1 cellular context compared by ENCODE assay signal in genomic region chr3:188003188-188004171, GRCh38.
TF ChIP-seq lines count a peak whose summit lies in the region.

No MANE protein-coding gene starts in this region.

TF ChIP-seq in HepG2, 621 proteins besides CTCF, POLR2A, EP300 and RAD21 (continued from another document and continues in another):
- no peak for TF ChIP-seq CSRNP2 (CRISPR knock-in tag; conservative IDR thresholded peaks at IDR 0.05; ENCODE audit: low read depth)
- no peak; the same call in 1 of the 2 replicates for TF ChIP-seq ZBTB7B (CRISPR knock-in tag; IDR thresholded peaks at IDR 0.05)
- TF ChIP-seq POGZ (CRISPR knock-in tag; IDR thresholded peaks at IDR 0.05): no peak; the same call in 1 of the 2 replicates
- no peak for TF ChIP-seq ZNF326 (CRISPR knock-in tag; IDR thresholded peaks at IDR 0.05; ENCODE audit: borderline replicate concordance)
- TF ChIP-seq ZNF430 (CRISPR knock-in tag; IDR thresholded peaks at IDR 0.05): no peak
- no peak for TF ChIP-seq ZNF30 (CRISPR knock-in tag; IDR thresholded peaks at IDR 0.05)
- 0 out of 2 replicates have a peak, but pooled peaks have one; percentile 68 for TF ChIP-seq ZBTB39 (CRISPR knock-in tag; IDR thresholded peaks at IDR 0.05)
- TF ChIP-seq BORCS8-MEF2B (CRISPR knock-in tag; IDR thresholded peaks at IDR 0.05): peak; percentile 23; the same call in 1 of the 2 replicates
- TF ChIP-seq ZFAT (CRISPR knock-in tag; conservative IDR thresholded peaks at IDR 0.05): no peak
- TF ChIP-seq REL (CRISPR knock-in tag; conservative IDR thresholded peaks at IDR 0.05): no peak
- TF ChIP-seq TBX3 (IDR thresholded peaks at IDR 0.05; ENCODE audit: borderline replicate concordance): no peak
- TF ChIP-seq ZNF770 (CRISPR knock-in tag; IDR thresholded peaks at IDR 0.05): 0 out of 2 replicates have a peak, but pooled peaks have one; percentile 7
- TF ChIP-seq RFX1 (IDR thresholded peaks at IDR 0.05): no peak
- no peak for TF ChIP-seq SRSF1 (optimal IDR thresholded peaks at IDR 0.05; ENCODE audit: low read depth, low read length)
- TF ChIP-seq ZIK1 (CRISPR knock-in tag; IDR thresholded peaks at IDR 0.05; ENCODE audit: borderline replicate concordance, low read depth): no peak
- TF ChIP-seq ZMAT3 (CRISPR knock-in tag; conservative IDR thresholded peaks at IDR 0.05): no peak
- peak; percentile 46; the same call in 1 of the 2 replicates for TF ChIP-seq ZNF652 (CRISPR knock-in tag; IDR thresholded peaks at IDR 0.05; ENCODE audit: borderline replicate concordance, low read depth)
- no peak for TF ChIP-seq KLF13 (CRISPR knock-in tag; IDR thresholded peaks at IDR 0.05)
- TF ChIP-seq ZNF121 (CRISPR knock-in tag; IDR thresholded peaks at IDR 0.05): no peak
- TF ChIP-seq TEF (CRISPR knock-in tag; IDR thresholded peaks at IDR 0.05): no peak
- TF ChIP-seq THYN1 (CRISPR knock-in tag; IDR thresholded peaks at IDR 0.05; ENCODE audit: borderline replicate concordance, low read depth): no peak
- TF ChIP-seq ZNF496 (CRISPR knock-in tag; IDR thresholded peaks at IDR 0.05; ENCODE audit: insufficient replicate concordance): no peak
- no peak for TF ChIP-seq ZNF749 (CRISPR knock-in tag; IDR thresholded peaks at IDR 0.05; ENCODE audit: borderline replicate concordance)
- no peak for TF ChIP-seq ATF3 (CRISPR knock-in tag; IDR thresholded peaks at IDR 0.05)
- TF ChIP-seq ZNF234 (CRISPR knock-in tag; conservative IDR thresholded peaks at IDR 0.05): no peak
- TF ChIP-seq ZNF136 (CRISPR knock-in tag; IDR thresholded peaks at IDR 0.05; ENCODE audit: low read depth): no peak; the same call in 1 of the 2 replicates
- no peak for TF ChIP-seq ZNF460 (CRISPR knock-in tag; IDR thresholded peaks at IDR 0.05; ENCODE audit: borderline replicate concordance)
- no peak for TF ChIP-seq ZNF710 (CRISPR knock-in tag; IDR thresholded peaks at IDR 0.05; ENCODE audit: borderline replicate concordance)
- no peak for TF ChIP-seq ONECUT2 (CRISPR knock-in tag; IDR thresholded peaks at IDR 0.05)
- no peak for TF ChIP-seq CENPT (CRISPR knock-in tag; IDR thresholded peaks at IDR 0.05; ENCODE audit: low read depth)
- TF ChIP-seq ELK4 (CRISPR knock-in tag; IDR thresholded peaks at IDR 0.05; ENCODE audit: borderline replicate concordance): no peak
- TF ChIP-seq TFE3 (CRISPR knock-in tag; IDR thresholded peaks at IDR 0.05): no peak; the same call in 1 of the 2 replicates
- no peak for TF ChIP-seq NBN (conservative IDR thresholded peaks at IDR 0.05)
- no peak for TF ChIP-seq ZZZ3 (CRISPR knock-in tag; IDR thresholded peaks at IDR 0.05; ENCODE audit: borderline replicate concordance)
- TF ChIP-seq TGIF2 (CRISPR knock-in tag; IDR thresholded peaks at IDR 0.05): no peak; the same call in 1 of the 2 replicates
- peak; percentile 64; the same call in 1 of the 2 replicates for TF ChIP-seq ARNTL (CRISPR knock-in tag; IDR thresholded peaks at IDR 0.05)
- no peak; the same call in 1 of the 2 replicates for TF ChIP-seq ZMYM3 (CRISPR knock-in tag; IDR thresholded peaks at IDR 0.05)
- TF ChIP-seq SMARCE1 (IDR thresholded peaks at IDR 0.05; ENCODE audit: borderline replicate concordance): no peak
- TF ChIP-seq MLXIP (CRISPR knock-in tag; IDR thresholded peaks at IDR 0.05; ENCODE audit: borderline replicate concordance): no peak
- no peak for TF ChIP-seq ZNF564 (CRISPR knock-in tag; IDR thresholded peaks at IDR 0.05)
- peak; percentile 29 for TF ChIP-seq CHD4 (IDR thresholded peaks at IDR 0.05; ENCODE audit: borderline replicate concordance, low read length)
- no peak for TF ChIP-seq ATF7-NPFF (CRISPR knock-in tag; IDR thresholded peaks at IDR 0.05; ENCODE audit: low read depth)
- TF ChIP-seq MAFK (conservative IDR thresholded peaks at IDR 0.05 in 1 of 2, IDR thresholded peaks at IDR 0.05 in 1 of 2; ENCODE audit: low read length in 2 of 2): peak; percentile 79 to 82
- TF ChIP-seq EHMT2 (IDR thresholded peaks at IDR 0.05; ENCODE audit: borderline replicate concordance, low read depth, low read length): no peak
- no peak for TF ChIP-seq ZFP36L2 (CRISPR knock-in tag; IDR thresholded peaks at IDR 0.05)
- 0 out of 2 replicates have a peak, but pooled peaks have one; percentile 16 for TF ChIP-seq ARID2 (CRISPR knock-in tag; IDR thresholded peaks at IDR 0.05; ENCODE audit: borderline replicate concordance)
- peak; percentile 22; the same call in 1 of the 2 replicates for TF ChIP-seq FOXJ3 (CRISPR knock-in tag; IDR thresholded peaks at IDR 0.05; ENCODE audit: borderline replicate concordance)
- no peak for TF ChIP-seq PREB (CRISPR knock-in tag; IDR thresholded peaks at IDR 0.05)
- no peak for TF ChIP-seq TAF15 (IDR thresholded peaks at IDR 0.05; ENCODE audit: low read depth, low read length, poor library complexity, severe bottlenecking)
- TF ChIP-seq MBD4 (IDR thresholded peaks at IDR 0.05; ENCODE audit: borderline replicate concordance, low read length): peak; percentile 69; the same call in 1 of the 2 replicates
